Comparison of ENCODE assay signal across 20 cellular contexts in genomic region chr2:217839073-217839749, GRCh38.
DNase-seq lines count a peak whose midpoint lies in the region; ATAC-seq, FAIRE-seq and TF ChIP-seq lines count a peak whose summit lies in the region.
"Had no signal": no experiment of that assay in that cellular context is flagged by ENCODE, and none has a peak within 500 bp of the region (broad histone marks: within the 10 kb centered on the region; RNA-seq: fewer than 3 reads in every experiment).

No MANE protein-coding gene starts in this region.

- H3K4me1 Mint-ChIP-seq in H9, result peaks cover 22 to 27% of the 10 kb centered on the region in 2 experiments
- H3K4me1 Mint-ChIP-seq in activated T-helper 17 cell treated with anti-CD3 and anti-CD28 coated beads, Interleukin-2, amount 50 U/mL, for 72 hours, result no peaks in the 10 kb centered on the region
- H3K4me1 Mint-ChIP-seq: activated naive CD8-positive, alpha-beta T cell treated with anti-CD3 and anti-CD28 coated beads, Interleukin-2, amount 10 ng/mL, durations not matched to agents 7 days and 5 days; CD8-positive, alpha-beta memory T cell had no signal

- H2AFZ ChIP-seq in H9 (ENCODE audit: low read length) (no peak overlapping the region), H1 (ENCODE audit: low read length) (no peak overlapping the region)

- H3K23me2 ChIP-seq in H9 (ENCODE audit: insufficient read length, low read depth, low read length, poor library complexity, severe bottlenecking), result no peaks in the 10 kb centered on the region
- no peaks in the 10 kb centered on the region; the same call in 1 of the 2 replicates for H3K23me2 ChIP-seq in H1 (ENCODE audit: low read depth, low read length)

- H3K9me3 Mint-ChIP-seq in H9, result no peaks in the 10 kb centered on the region; a peak in 1 of 5 replicates
- no peaks in the 10 kb centered on the region for H3K9me3 Mint-ChIP-seq in activated T-helper 17 cell treated with anti-CD3 and anti-CD28 coated beads, Interleukin-2, amount 50 U/mL, for 72 hours
- H3K9me3 Mint-ChIP-seq: activated CD4-positive, alpha-beta memory T cell treated with anti-CD3 and anti-CD28 coated beads for 36 hours; activated naive CD8-positive, alpha-beta T cell treated with anti-CD3 and anti-CD28 coated beads, Interleukin-2, amount 10 ng/mL, durations not matched to agents 7 days and 5 days; activated T-cell treated with anti-CD3 and anti-CD28 coated beads, Interleukin-2, amount 50 U/mL, for 72 hours; CD8-positive, alpha-beta memory T cell had no signal

- H4K20me1 ChIP-seq in H9 (ENCODE audit: control insufficient read depth, insufficient read depth, insufficient read length), result no peaks in the 10 kb centered on the region
- H4K20me1 ChIP-seq in H1 (replicated peaks in 1 of 2; ENCODE audit: control insufficient read depth in 1 of 2, insufficient read depth in 2 of 2, low read length in 2 of 2), result no peaks in the 10 kb centered on the region

- POLR2A ChIA-PET in H1 (lab: Charles Lee; ENCODE audit: partially characterized antibody), result interaction anchor here (0.9 to 1.3 kb wide), 2 partner anchors 10 to 17 kb away, joined by 3 read pairs; no protein-coding TSS in a partner anchor

- peak overlapping the region in 1 of 3 experiments; percentile 35; a peak in 1 of 7 replicates for H3K27ac Mint-ChIP-seq in H9
- H3K27ac Mint-ChIP-seq in activated T-helper 17 cell treated with anti-CD3 and anti-CD28 coated beads, Interleukin-2, amount 50 U/mL, for 72 hours, result no peak overlapping the region
- H3K27ac Mint-ChIP-seq: activated CD4-positive, alpha-beta memory T cell treated with anti-CD3 and anti-CD28 coated beads for 36 hours; activated naive CD8-positive, alpha-beta T cell treated with anti-CD3 and anti-CD28 coated beads, Interleukin-2, amount 10 ng/mL, durations not matched to agents 7 days and 5 days; activated T-cell treated with anti-CD3 and anti-CD28 coated beads, Interleukin-2, amount 50 U/mL, for 72 hours; CD8-positive, alpha-beta memory T cell had no signal

- H3K23ac ChIP-seq in H9 (ENCODE audit: insufficient read length, low read depth, low read length), result no peak overlapping the region
- H3K23ac ChIP-seq in H1 (ENCODE audit: insufficient read length), result no peak overlapping the region

- no peak overlapping the region for H3T11ph ChIP-seq in H9 (ENCODE audit: low read length)

- WGBS in H9 (ENCODE audit: extremely low coverage, insufficient read length, low lambda C conversion rate), result no CpG with 5 or more reads among the region's 10 CpGs
- WGBS in H1 (ENCODE audit: extremely low coverage in 1 of 2, insufficient coverage in 1 of 2, insufficient read length in 1 of 2, insufficient replicate concordance in 2 of 2, low coverage in 1 of 2, low lambda C conversion rate in 2 of 2, missing lambda C conversion rate in 1 of 2), 2 experiments, result 91% methylated on average over 10 of the region's 10 CpGs; no CpG with 5 or more reads in 1 of the 2 experiments
- 84 to 86% methylated on average over 10 of the region's 10 CpGs for WGBS in lung, 2 donors
- WGBS in stomach, 5 donors, result 73 to 86% (median 81%) methylated on average over 9 to 10 of the region's 10 CpGs

- H3K27ac ChIP-seq in H9 (ENCODE audit: insufficient read length, low read depth, low read length) (no peak overlapping the region), H1 (ENCODE audit: low read depth, low read length) (no peak overlapping the region), lung (ENCODE audit: low read depth in 1 of 2, low read length in 1 of 2) (peak overlapping the region; percentile 67 to 68), stomach (peak overlapping the region in 3 of 5 donors; percentile 80 to 84 (median 81))
- H3K27ac ChIP-seq: cardiac muscle cell, HL-60 had no signal

- no peak overlapping the region for H4K91ac ChIP-seq in H9 (ENCODE audit: insufficient read length, low read depth, low read length)
- H4K91ac ChIP-seq in H1 (replicated peaks; ENCODE audit: insufficient read length, low read length), result no peak overlapping the region

- H2BK12ac ChIP-seq in H9 (ENCODE audit: insufficient read length, low read depth, low read length), result no peak overlapping the region
- 0 out of 2 replicates have a peak overlapping the region, but pooled peaks have one; percentile 17 for H2BK12ac ChIP-seq in H1 (ENCODE audit: low read depth, low read length)

- no peak overlapping the region for H2BK120ac ChIP-seq in H9 (ENCODE audit: low read depth, low read length, poor library complexity, severe bottlenecking)
- no peak overlapping the region for H2BK120ac ChIP-seq in H1 (replicated peaks; ENCODE audit: low read depth, low read length)

- no peak overlapping the region for H3K4me3 ChIP-seq in H1 (ENCODE audit: extremely low read depth in 1 of 4, insufficient read depth in 2 of 4, low read depth in 3 of 4, low read length in 4 of 4)
- H3K4me3 ChIP-seq in lung, result no peak overlapping the region
- H3K4me3 ChIP-seq in stomach, result no peak overlapping the region
- H3K4me3 ChIP-seq: cardiac muscle cell had no signal

- TF ChIP-seq EP300 in H1 (IDR thresholded peaks at IDR 0.05; ENCODE audit: borderline replicate concordance in 1 of 2, low read depth in 2 of 2, low read length in 2 of 2) (no peak), stomach (IDR thresholded peaks at IDR 0.05) (no peak)

- no peak overlapping the region for H4K8ac ChIP-seq in H9 (replicated peaks; ENCODE audit: insufficient read length, low read depth, low read length)
- H4K8ac ChIP-seq in H1 (ENCODE audit: extremely low read depth, insufficient read depth, low read length), result no peak overlapping the region; the same call in 1 of the 2 replicates

- no peak overlapping the region for H2BK20ac ChIP-seq in H9 (ENCODE audit: low read depth, low read length, poor library complexity, severe bottlenecking)
- H2BK20ac ChIP-seq in H1 (ENCODE audit: low read length), result no peak overlapping the region

- no peak for ATAC-seq in lung (ENCODE audit: insufficient read depth, low FRiP score)
- no peak for ATAC-seq in GM19463 (IDR thresholded peaks at IDR 0.05; ENCODE audit: unreplicated experiment)
- no peak for ATAC-seq in activated T-helper 17 cell treated with anti-CD3 and anti-CD28 coated beads, Interleukin-2, amount 50 U/mL, for 72 hours (replicated peaks)
- ATAC-seq: activated T-cell treated with anti-CD3 and anti-CD28 coated beads, Interleukin-2, amount 50 U/mL, for 72 hours had no signal

- no peak overlapping the region for H3K9ac ChIP-seq in H9 (ENCODE audit: extremely low read depth, insufficient read length, low read length)
- H3K9ac ChIP-seq in H1 (replicated peaks in 1 of 4; ENCODE audit: extremely low read depth in 1 of 4, low read depth in 3 of 4, low read length in 3 of 4), result no peak overlapping the region

- H3K36me3 ChIP-seq in H1 (ENCODE audit: control insufficient read depth in 2 of 4, insufficient read depth in 4 of 4, low read length in 3 of 4) (no peaks in the 10 kb centered on the region), lung (ENCODE audit: control insufficient read depth in 2 of 2, insufficient read depth in 2 of 2, low read length in 2 of 2) (peaks cover 8 to 35% of the 10 kb centered on the region in 2 donors), stomach (peaks cover 18 to 51% (median 28%) of the 10 kb centered on the region in 4 donors)
- H3K36me3 ChIP-seq: cardiac muscle cell had no signal

- no peak overlapping the region for H3K4me2 ChIP-seq in H9 (ENCODE audit: insufficient read depth, insufficient read length, low read length)
- no peak overlapping the region for H3K4me2 ChIP-seq in H1 (ENCODE audit: insufficient read depth in 1 of 2, low read depth in 2 of 2, low read length in 2 of 2)

- H3K4me1 ChIP-seq in H9 (ENCODE audit: insufficient read depth, low read length) (no peaks in the 10 kb centered on the region), H1 (replicated peaks in 1 of 4; ENCODE audit: control insufficient read depth in 3 of 4, insufficient read depth in 4 of 4, low read length in 3 of 4) (peaks cover 0 to 9% (median 6%) of the 10 kb centered on the region in 4 experiments; a peak in 5 of 7 replicates), lung (ENCODE audit: control insufficient read depth in 2 of 2, insufficient read depth in 2 of 2, low read length in 2 of 2) (peaks cover 43 to 53% of the 10 kb centered on the region in 2 donors), stomach (peaks cover 16 to 93% (median 57%) of the 10 kb centered on the region in 4 donors)

- H3K4ac ChIP-seq in H9 (ENCODE audit: low read depth, low read length) (no peak overlapping the region), H1 (replicated peaks; ENCODE audit: insufficient read length, low read depth, low read length) (no peak overlapping the region)

- TF ChIP-seq CTCF in H9 (conservative IDR thresholded peaks at IDR 0.05) (no peak), H1 (IDR thresholded peaks at IDR 0.05; ENCODE audit: control extremely low read depth in 1 of 3, insufficient read depth in 1 of 3, low read depth in 1 of 3, low read length in 3 of 3) (no peak), lung (IDR thresholded peaks at IDR 0.05; ENCODE audit: control extremely low read depth, extremely low read depth) (no peak), stomach (IDR thresholded peaks at IDR 0.05) (no peak)

- peaks cover 18% of the 10 kb centered on the region for H3K27me3 Mint-ChIP-seq in H9 (ENCODE audit: low read depth)
- H3K27me3 Mint-ChIP-seq in activated T-helper 17 cell treated with anti-CD3 and anti-CD28 coated beads, Interleukin-2, amount 50 U/mL, for 72 hours, result peaks cover 7% of the 10 kb centered on the region

- no peak overlapping the region; the same call in 1 of the 2 replicates for H3K14ac ChIP-seq in H9 (ENCODE audit: insufficient read depth, low read length)
- H3K14ac ChIP-seq in H1 (ENCODE audit: insufficient read length), result no peak overlapping the region

- H3K27me3 ChIP-seq in H9 (ENCODE audit: insufficient read depth, low read length) (no peaks in the 10 kb centered on the region), H1 (replicated peaks in 1 of 4; ENCODE audit: control insufficient read depth in 3 of 4, extremely low read depth in 1 of 4, insufficient read depth in 3 of 4, low read length in 3 of 4) (no peaks in the 10 kb centered on the region), lung (ENCODE audit: control insufficient read depth, insufficient read depth) (no peaks in the 10 kb centered on the region), stomach (no peaks in the 10 kb centered on the region)

- TF ChIP-seq POLR2A in H1 (IDR thresholded peaks at IDR 0.05; ENCODE audit: control extremely low read depth in 1 of 2, low read depth in 2 of 2, low read length in 2 of 2) (no peak), stomach (IDR thresholded peaks at IDR 0.05) (no peak)

- H2BK15ac ChIP-seq in H9 (ENCODE audit: low read depth, low read length) (no peak overlapping the region), H1 (ENCODE audit: low read length) (no peak overlapping the region)

- TF ChIP-seq RAD21 in H1 (IDR thresholded peaks at IDR 0.05 in 1 of 2, conservative IDR thresholded peaks at IDR 0.05 in 1 of 2; ENCODE audit: low read depth in 2 of 2, low read length in 2 of 2), result no peak

- H3K79me1 ChIP-seq in H9 (ENCODE audit: insufficient read depth, low read depth, low read length, poor library complexity, severe bottlenecking), result no peaks in the 10 kb centered on the region
- no peaks in the 10 kb centered on the region for H3K79me1 ChIP-seq in H1 (ENCODE audit: low read depth, low read length)

- H3K18ac ChIP-seq in H9 (ENCODE audit: insufficient read length, low read depth, low read length) (peak overlapping the region; percentile 18), H1 (ENCODE audit: extremely low read depth, low read length) (no peak overlapping the region; the same call in 1 of the 2 replicates)

- intact Hi-C loops in stomach (cut with DNase I; ENCODE audit: low total_unique reads), result no loop called here

- no peak overlapping the region for H2AK5ac ChIP-seq in H9 (ENCODE audit: insufficient read length, low read length)
- 0 out of 2 replicates have a peak overlapping the region, but pooled peaks have one; percentile 2 for H2AK5ac ChIP-seq in H1 (ENCODE audit: low read depth, low read length)

- no peak overlapping the region for H4K5ac ChIP-seq in H9 (ENCODE audit: insufficient read length, low read depth, low read length)
- H4K5ac ChIP-seq in H1 (ENCODE audit: insufficient read length, low read depth, low read length), result no peak overlapping the region

- no peak overlapping the region for H3K56ac ChIP-seq in H9 (ENCODE audit: insufficient read length, low read depth, low read length)
- H3K56ac ChIP-seq in H1 (replicated peaks; ENCODE audit: insufficient read length, low read depth, low read length), result no peak overlapping the region

- H2BK5ac ChIP-seq in H9 (ENCODE audit: insufficient read length, low read length) (no peak overlapping the region), H1 (ENCODE audit: low read depth, low read length) (no peak overlapping the region)

- H3K36me3 Mint-ChIP-seq in H9 (ENCODE audit: insufficient read depth in 1 of 3, low read depth in 3 of 3), result peaks cover 0 to 6% (median 5%) of the 10 kb centered on the region in 3 experiments; a peak in 5 of 7 replicates
- H3K36me3 Mint-ChIP-seq in activated T-helper 17 cell treated with anti-CD3 and anti-CD28 coated beads, Interleukin-2, amount 50 U/mL, for 72 hours (ENCODE audit: low read depth), result no peaks in the 10 kb centered on the region
- H3K36me3 Mint-ChIP-seq: activated CD4-positive, alpha-beta memory T cell treated with anti-CD3 and anti-CD28 coated beads for 36 hours; activated naive CD8-positive, alpha-beta T cell treated with anti-CD3 and anti-CD28 coated beads, Interleukin-2, amount 10 ng/mL, durations not matched to agents 7 days and 5 days; CD8-positive, alpha-beta memory T cell had no signal

- H3K79me2 ChIP-seq in H9 (ENCODE audit: insufficient read depth, low read length) (no peaks in the 10 kb centered on the region), H1 (ENCODE audit: control insufficient read depth in 1 of 2, insufficient read depth in 2 of 2, low read length in 2 of 2) (no peaks in the 10 kb centered on the region)

- H3K4me3 Mint-ChIP-seq in H9, result no peak overlapping the region
- H3K4me3 Mint-ChIP-seq in activated T-helper 17 cell treated with anti-CD3 and anti-CD28 coated beads, Interleukin-2, amount 50 U/mL, for 72 hours, result no peak overlapping the region
- H3K4me3 Mint-ChIP-seq: activated CD4-positive, alpha-beta memory T cell treated with anti-CD3 and anti-CD28 coated beads for 36 hours; activated naive CD8-positive, alpha-beta T cell treated with anti-CD3 and anti-CD28 coated beads, Interleukin-2, amount 10 ng/mL, durations not matched to agents 7 days and 5 days; activated T-cell treated with anti-CD3 and anti-CD28 coated beads, Interleukin-2, amount 50 U/mL, for 72 hours; CD8-positive, alpha-beta memory T cell had no signal

- peaks cover 2% of the 10 kb centered on the region for H3K9me3 ChIP-seq in H9 (ENCODE audit: control insufficient read depth, low read depth, low read length)
- H3K9me3 ChIP-seq in H1 (ENCODE audit: insufficient read depth in 2 of 2, low read depth in 1 of 2, low read length in 1 of 2), result peaks cover 1 to 2% of the 10 kb centered on the region in 2 experiments; a peak in 1 of 4 replicates
- H3K9me3 ChIP-seq in lung (ENCODE audit: control insufficient read depth in 2 of 2, insufficient read depth in 1 of 2, low read length in 1 of 2), result no peaks in the 10 kb centered on the region
- H3K9me3 ChIP-seq in stomach, result no peaks in the 10 kb centered on the region

- CTCF ChIA-PET in H1 (lab: Charles Lee; ENCODE audit: partially characterized antibody), result interaction anchor here (0.6 to 4.3 kb wide), 10 partner anchors 10 to 54 kb away, joined by 3 to 25 read pairs (median 4); no protein-coding TSS in a partner anchor

- DNase-seq in H9, result no peak
- DNase-seq in H1 (ENCODE audit: low read depth in 1 of 2, low spot score in 2 of 2), result no peak
- no peak for DNase-seq in lung (ENCODE audit: low spot score)
- no peak for DNase-seq in stomach
- no peak for DNase-seq in ureter (ENCODE audit: low spot score)
- DNase-seq in NCI-H187 treated with DMSO at 0.1 percent for 48 hours (lab: John Stamatoyannopoulos, UW), result no peak
- DNase-seq: activated CD4-positive, alpha-beta memory T cell treated with anti-CD3 and anti-CD28 coated beads for 36 hours; activated naive CD8-positive, alpha-beta T cell treated with anti-CD3 and anti-CD28 coated beads, Interleukin-2, amount 10 ng/mL, durations not matched to agents 7 days and 5 days; activated T-cell treated with anti-CD3 and anti-CD28 coated beads, Interleukin-2, amount 50 U/mL, for 72 hours; CD8-positive, alpha-beta memory T cell; foreskin fibroblast; KG1; NCI-H1105 treated with DMSO at 0.1 percent for 48 hours; NCI-H2171; NCI-H82 had no signal

- no peak for FAIRE-seq in H1 (lab: Jason Lieb, UNC)
- FAIRE-seq: RCC 7860 had no signal

Comparison
In these comparisons a context has a peak if more than half of its experiments do, and no peak if none do; other contexts are left out.
1. H3K27ac ChIP-seq: peak in lung (2 of 2) and stomach (3 of 5); none in H9 (single experiment) and H1 (single experiment).